In genomic region chr2:102619414-102620319, GRCh38 we compare ENCODE assay signal across 10 cellular contexts. TPM values are rescaled to one million over a fixed set of nuclear protein-coding genes. Genes with fewer than 3 reads are reported as not detected.
DNase-seq lines count a peak whose midpoint lies in the region; ATAC-seq and TF ChIP-seq lines count a peak whose summit lies in the region.
"Had no signal": no experiment of that assay in that cellular context is flagged by ENCODE, and none has a peak within 500 bp of the region (broad histone marks: within the 10 kb centered on the region; RNA-seq: fewer than 3 reads in every experiment).

TSS of gene SLC9A2 (plus strand) at chr2:102619553. CDS start at chr2:102619849, 296 bp downstream.

- H3K4me3 ChIP-seq in LNCaP clone FGC (ENCODE audit: low read depth, low read length) (peak within 1 kb of the TSS; percentile 70), iPS-18a (ENCODE audit: low read length) (peak within 1 kb of the TSS; percentile 65), skeletal muscle tissue (ENCODE audit: low read length in 3 of 3) (peak within 1 kb of the TSS; percentile 76 to 80 (median 77))

- H3K27ac ChIP-seq in iPS-18a (ENCODE audit: low read length) (no peak within 1 kb of the TSS), skeletal muscle tissue (ENCODE audit: low read depth, low read length) (peak within 1 kb of the TSS; percentile 69)
- H3K27ac ChIP-seq: KMS-11 had no signal

- no peaks in the 10 kb centered on the region for H3K36me3 Mint-ChIP-seq in activated naive CD8-positive, alpha-beta T cell treated with anti-CD3 and anti-CD28 coated beads, Interleukin-2, amount 50 U/mL, for 24 hours (ENCODE audit: low read depth)

- no peak for TF ChIP-seq CTCF in LNCaP clone FGC (IDR thresholded peaks at IDR 0.05; ENCODE audit: control insufficient read depth, extremely low read depth, insufficient read depth)

- peaks cover 5% of the 10 kb centered on the region for H3K4me1 ChIP-seq in iPS-18a (ENCODE audit: control insufficient read depth, low read depth, low read length)
- peaks cover 4 to 28% (median 10%) of the 10 kb centered on the region in 3 donors for H3K4me1 ChIP-seq in skeletal muscle tissue (ENCODE audit: control insufficient read depth in 3 of 3, insufficient read depth in 3 of 3, low read length in 3 of 3)

- H3K27me3 ChIP-seq in iPS-18a (ENCODE audit: control insufficient read depth, insufficient read depth, low read length), result peaks cover 62% of the 10 kb centered on the region
- peaks cover 7 to 11% (median 9%) of the 10 kb centered on the region in 3 donors for H3K27me3 ChIP-seq in skeletal muscle tissue (ENCODE audit: control insufficient read depth in 3 of 3, insufficient read depth in 3 of 3, low read length in 3 of 3)

- peaks cover 12% of the 10 kb centered on the region for H3K4me1 Mint-ChIP-seq in activated naive CD8-positive, alpha-beta T cell treated with anti-CD3 and anti-CD28 coated beads, Interleukin-2, amount 50 U/mL, for 24 hours

- H3K27ac Mint-ChIP-seq in activated naive CD8-positive, alpha-beta T cell treated with anti-CD3 and anti-CD28 coated beads, Interleukin-2, amount 50 U/mL, for 24 hours, result no peak within 1 kb of the TSS

- DNase-seq in DMS153 (lab: John Stamatoyannopoulos, UW) (peak; percentile 33), LNCaP clone FGC (ENCODE audit: low read depth) (no peak), mesenteric fat pad (ENCODE audit: low spot score) (no peak), GF-D8 (lab: John Stamatoyannopoulos, UW) (no peak)
- peak; percentile 8 for DNase-seq in activated naive CD8-positive, alpha-beta T cell treated with anti-CD3 and anti-CD28 coated beads, Interleukin-2, amount 50 U/mL, for 24 hours

- no peaks in the 10 kb centered on the region for H3K9me3 ChIP-seq in iPS-18a (ENCODE audit: control insufficient read depth, low read depth, low read length)
- no peaks in the 10 kb centered on the region for H3K9me3 ChIP-seq in skeletal muscle tissue (ENCODE audit: control insufficient read depth in 3 of 3, low read length in 3 of 3)

- peaks cover 57% of the 10 kb centered on the region for H3K27me3 Mint-ChIP-seq in activated naive CD8-positive, alpha-beta T cell treated with anti-CD3 and anti-CD28 coated beads, Interleukin-2, amount 50 U/mL, for 24 hours

- no peaks in the 10 kb centered on the region for H3K9me3 Mint-ChIP-seq in activated naive CD8-positive, alpha-beta T cell treated with anti-CD3 and anti-CD28 coated beads, Interleukin-2, amount 50 U/mL, for 24 hours

- H3K9ac ChIP-seq in iPS-18a (ENCODE audit: low read length) (no peak within 1 kb of the TSS), skeletal muscle tissue (ENCODE audit: low read depth in 1 of 3, low read length in 3 of 3) (peak within 1 kb of the TSS; percentile 69 to 84 (median 81))
- H3K9ac ChIP-seq: KMS-11 had no signal

- H3K36me3 ChIP-seq in iPS-18a (ENCODE audit: control insufficient read depth, low read depth, low read length) (no peaks in the 10 kb centered on the region), skeletal muscle tissue (ENCODE audit: control insufficient read depth in 3 of 3, insufficient read depth in 3 of 3, low read length in 3 of 3) (no peaks in the 10 kb centered on the region)

- peak within 1 kb of the TSS; percentile 70 for H3K4me3 Mint-ChIP-seq in activated naive CD8-positive, alpha-beta T cell treated with anti-CD3 and anti-CD28 coated beads, Interleukin-2, amount 50 U/mL, for 24 hours

- peak; percentile 57 for ATAC-seq in activated naive CD8-positive, alpha-beta T cell treated with anti-CD3 and anti-CD28 coated beads, Interleukin-2, amount 50 U/mL, for 24 hours
- no peak for ATAC-seq in HG03039 (IDR thresholded peaks at IDR 0.05; ENCODE audit: unreplicated experiment)

RNA-seq across cellular contexts. Expression of gene SLC9A2, which starts in this region (rescaled TPM):
- 2.1 TPM for total RNA-seq in skeletal muscle tissue
- total RNA-seq in mesenteric fat pad, result not detected
- total RNA-seq: mononuclear cell had no signal

Comparison
In these comparisons a context has a peak if more than half of its experiments do, and no peak if none do; other contexts are left out.
1. DNase-seq: peak in DMS153 (single experiment) and activated naive CD8-positive, alpha-beta T cell treated with anti-CD3 and anti-CD28 coated beads, Interleukin-2, amount 50 U/mL, for 24 hours (single experiment); none in LNCaP clone FGC (single experiment), mesenteric fat pad (single experiment) and GF-D8 (single experiment).
2. Peak in every context shown above with its lines, with median percentiles within 50 percentile points of each other: H3K4me3 ChIP-seq.